Comparison of ENCODE assay signal across 8 cellular contexts in the genomic region with DNA sequence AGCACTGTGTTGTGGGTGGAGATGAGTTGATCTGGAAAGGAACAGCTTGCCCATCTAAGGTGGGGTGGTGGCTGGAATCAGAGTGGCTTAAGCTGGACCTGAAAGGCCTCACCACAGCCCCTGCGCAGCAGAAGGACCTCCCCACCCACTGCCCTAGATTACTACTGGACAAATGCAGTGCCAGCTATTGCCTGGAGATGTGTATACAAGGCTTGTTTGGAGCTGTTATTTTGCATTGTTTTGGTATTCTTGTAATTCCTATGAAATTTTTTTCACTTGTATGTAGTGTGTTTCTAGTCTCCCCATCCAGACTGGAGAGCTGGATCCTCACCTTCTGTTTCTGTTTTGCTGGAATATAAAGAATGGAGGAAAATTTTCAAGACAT. TPM values are rescaled to one million over a fixed set of nuclear protein-coding genes. Genes with fewer than 3 reads are reported as not detected.
DNase-seq lines count a peak whose midpoint lies in the region; ATAC-seq and TF ChIP-seq lines count a peak whose summit lies in the region.
"Had no signal": no experiment of that assay in that cellular context is flagged by ENCODE, and none has a peak within 500 bp of the region (broad histone marks: within the 10 kb centered on the region; RNA-seq: fewer than 3 reads in every experiment).

No MANE protein-coding gene starts in this region.

- intact Hi-C loops in PC-9 (cut with micrococcal nuclease; ENCODE audit: unreplicated experiment), result no loop called here

- DNase-seq in GM04503 (ENCODE audit: low read depth) (peak; percentile 46), PC-9 (no peak), endothelial cell (ENCODE audit: low spot score) (no peak)
- DNase-seq in NK-92 treated with Interleukin-12 subunit alpha and Interleukin-12 subunit beta, amount 100 ng/mL, for 24 hours (lab: John Stamatoyannopoulos, UW), result no peak
- DNase-seq: NCI-H446 treated with DMSO at 0.1 percent for 48 hours had no signal

- H3K36me3 ChIP-seq in PC-9 (ENCODE audit: low read depth) (peaks cover 7% of the 10 kb centered on the region; the same call in 1 of the 2 replicates), rectal smooth muscle tissue (ENCODE audit: control insufficient read depth, insufficient read depth, low read length) (peaks cover 2% of the 10 kb centered on the region)

- no peak overlapping the region for H3K9ac ChIP-seq in rectal smooth muscle tissue (ENCODE audit: low read length)

- H3K36me3 Mint-ChIP-seq in endothelial cell (ENCODE audit: low read depth, unreplicated experiment), result no peaks in the 10 kb centered on the region

- no peak for TF ChIP-seq CTCF in PC-9 (conservative IDR thresholded peaks at IDR 0.05)
- no peak for TF ChIP-seq CTCF in endothelial cell (IDR thresholded peaks at IDR 0.05; ENCODE audit: unreplicated experiment)

- H3K4me3 ChIP-seq in PC-9 (peak overlapping the region; percentile 77; the same call in 1 of the 2 replicates), rectal smooth muscle tissue (ENCODE audit: low read length) (no peak overlapping the region)

- no peaks in the 10 kb centered on the region for H3K9me3 Mint-ChIP-seq in endothelial cell (ENCODE audit: unreplicated experiment)

- peak overlapping the region; percentile 37 for H3K27ac Mint-ChIP-seq in endothelial cell (ENCODE audit: unreplicated experiment)

- BruUV-seq in PC-9 (replicated peaks; lab: Mats Ljungman, UMichigan), result no TSS peak

- no peaks in the 10 kb centered on the region for H3K9me3 ChIP-seq in PC-9 (ENCODE audit: insufficient read depth, low read depth)

- peaks cover 36% of the 10 kb centered on the region for H3K79me2 ChIP-seq in PC-9 (ENCODE audit: low read depth)

- POLR2A ChIA-PET in PC-9 (lab: Charles Lee; ENCODE audit: unreplicated experiment), result interaction anchor here (0.7 to 0.8 kb wide), 2 partner anchors 64 to 1346 kb away, joined by 3 read pairs; no protein-coding TSS in a partner anchor

- H3K27me3 ChIP-seq in PC-9 (ENCODE audit: insufficient read depth, low read depth) (no peaks in the 10 kb centered on the region), rectal smooth muscle tissue (ENCODE audit: control insufficient read depth, insufficient read depth, low read length) (no peaks in the 10 kb centered on the region)

- H3K4me2 ChIP-seq in PC-9, result peak overlapping the region; percentile 84

- H3K4me3 Mint-ChIP-seq in endothelial cell (ENCODE audit: unreplicated experiment), result peak overlapping the region; percentile 88

- peaks cover 26% of the 10 kb centered on the region for H3K4me1 Mint-ChIP-seq in endothelial cell (ENCODE audit: unreplicated experiment)

- H3K27ac ChIP-seq in PC-9, result no peak overlapping the region
- H3K27ac ChIP-seq in rectal smooth muscle tissue (ENCODE audit: low read depth, low read length), result peak overlapping the region; percentile 80

- H3K9me2 ChIP-seq in PC-9 (ENCODE audit: insufficient read depth), result no peaks in the 10 kb centered on the region

- ATAC-seq in HG02938 (IDR thresholded peaks at IDR 0.05; ENCODE audit: unreplicated experiment), result no peak
- no peak for ATAC-seq in esophagus mucosa

- peaks cover 9% of the 10 kb centered on the region; the same call in 1 of the 2 replicates for H3F3A ChIP-seq in PC-9 (ENCODE audit: insufficient read depth, low read depth)

- peaks cover 7% of the 10 kb centered on the region; the same call in 1 of the 2 replicates for H4K20me1 ChIP-seq in PC-9 (ENCODE audit: insufficient read depth)

- CTCF ChIA-PET in PC-9 (lab: Charles Lee), result no interaction called here

- H2AFZ ChIP-seq in PC-9, result no peak overlapping the region

- H3K27me3 Mint-ChIP-seq in endothelial cell (ENCODE audit: unreplicated experiment), result peaks cover 5% of the 10 kb centered on the region

- H3K4me1 ChIP-seq in PC-9 (replicated peaks; ENCODE audit: insufficient read depth) (peaks cover 21% of the 10 kb centered on the region), rectal smooth muscle tissue (ENCODE audit: control insufficient read depth, insufficient read depth, low read length) (peaks cover 7% of the 10 kb centered on the region)

RNA-seq across cellular contexts. Expression of a gene that starts 1.3 kb away (rescaled TPM):
- 26.8 and 27.6 TPM in 2 replicates for total RNA-seq in PC-9 (2021)
- total RNA-seq in endothelial cell (ENCODE audit: unreplicated experiment), result 7.7 TPM
- total RNA-seq in esophagus mucosa, result 14.1 TPM
